1 cellular context compared by ENCODE assay signal in genomic region chr6:135617222-135617621, GRCh38.
TF ChIP-seq lines count a peak whose summit lies in the region.

No MANE protein-coding gene starts in this region.

TF ChIP-seq in K562, 482 proteins besides CTCF, POLR2A, EP300 and RAD21 (continued from another document and continues in another):
- TF ChIP-seq ZNF592 (IDR thresholded peaks at IDR 0.05) (no peak), FOSL1 (tag; conservative IDR thresholded peaks at IDR 0.05) (peak; percentile 58), ZMIZ1 (IDR thresholded peaks at IDR 0.05; ENCODE audit: low read depth in 2 of 2, low read length in 2 of 2) (no peak), UBTF (IDR thresholded peaks at IDR 0.05; ENCODE audit: borderline replicate concordance in 1 of 2, low read depth in 2 of 2, low read length in 2 of 2) (no peak), ZNF354B (CRISPR knock-in tag; IDR thresholded peaks at IDR 0.05) (no peak), ZFP36 (IDR thresholded peaks at IDR 0.05; ENCODE audit: low read depth, low read length, partially characterized antibody) (no peak), ZNF121 (CRISPR knock-in tag; conservative IDR thresholded peaks at IDR 0.05) (no peak), ARID1B (IDR thresholded peaks at IDR 0.05) (peak; percentile 79), RFX7 (CRISPR knock-in tag; IDR thresholded peaks at IDR 0.05) (no peak), RCOR1 (IDR thresholded peaks at IDR 0.05; ENCODE audit: borderline replicate concordance in 1 of 2, low read depth in 2 of 2, low read length in 2 of 2) (no peak), HDAC6 (IDR thresholded peaks at IDR 0.05; ENCODE audit: low read depth, low read length) (no peak), BRCA1 (IDR thresholded peaks at IDR 0.05) (no peak), BRCA1 (CRISPR knock-in tag; IDR thresholded peaks at IDR 0.05) (no peak), HNRNPK (IDR thresholded peaks at IDR 0.05; ENCODE audit: low read depth, low read length, poor library complexity, severe bottlenecking) (no peak), SIN3B (IDR thresholded peaks at IDR 0.05; ENCODE audit: low read depth) (no peak), MAFG (tag; conservative IDR thresholded peaks at IDR 0.05) (no peak), TARDBP (IDR thresholded peaks at IDR 0.05) (no peak), ZNF124 (CRISPR knock-in tag; IDR thresholded peaks at IDR 0.05) (no peak), ZNF407 (IDR thresholded peaks at IDR 0.05; ENCODE audit: low read depth) (no peak), FOXJ2 (tag; IDR thresholded peaks at IDR 0.05) (peak; percentile 90), RERE (CRISPR knock-in tag; IDR thresholded peaks at IDR 0.05; ENCODE audit: borderline replicate concordance) (no peak), AFF4 (CRISPR knock-in tag; IDR thresholded peaks at IDR 0.05) (no peak), ZBTB1 (CRISPR knock-in tag; IDR thresholded peaks at IDR 0.05; ENCODE audit: borderline replicate concordance, low read depth) (no peak), BHLHE40 (IDR thresholded peaks at IDR 0.05; ENCODE audit: low read length) (no peak), LARP7 (IDR thresholded peaks at IDR 0.05) (no peak), PTRF (tag; IDR thresholded peaks at IDR 0.05) (no peak), ZNF551 (CRISPR knock-in tag; IDR thresholded peaks at IDR 0.05) (no peak)
